In genomic region chr12:87121908-87122307, GRCh38 we compare ENCODE assay signal across 23 cellular contexts.
DNase-seq lines count a peak whose midpoint lies in the region; ATAC-seq and TF ChIP-seq lines count a peak whose summit lies in the region.
"Had no signal": no experiment of that assay in that cellular context is flagged by ENCODE, and none has a peak within 500 bp of the region (broad histone marks: within the 10 kb centered on the region; RNA-seq: fewer than 3 reads in every experiment).

No MANE protein-coding gene starts in this region.

- H3K27me3 Mint-ChIP-seq in neural progenitor cell (ENCODE audit: insufficient read depth, low read depth) = no peaks in the 10 kb centered on the region
- H3K27me3 Mint-ChIP-seq in stimulated activated naive B cell treated with anti-CD40 and anti-IgM and Interleukin-4, amounts not matched to agents 10 μg/mL and 1 μg/mL and 100 μg/mL, for 72 hours = no peaks in the 10 kb centered on the region
- H3K27me3 Mint-ChIP-seq: CD4-positive, alpha-beta memory T cell; CD4-positive, CD25-positive, alpha-beta regulatory T cell; CD8-positive, alpha-beta memory T cell had no signal

- no peaks in the 10 kb centered on the region for H3K9me3 Mint-ChIP-seq in neural progenitor cell
- peaks cover 8 to 9% of the 10 kb centered on the region in 2 donors for H3K9me3 Mint-ChIP-seq in stimulated activated naive B cell treated with anti-CD40 and anti-IgM and Interleukin-4, amounts not matched to agents 10 μg/mL and 1 μg/mL and 100 μg/mL, for 72 hours

- no peaks in the 10 kb centered on the region for H3K79me2 ChIP-seq in neural progenitor cell (ENCODE audit: low read depth)

- H3K4me2 ChIP-seq in neural progenitor cell = no peak overlapping the region
- H3K4me2 ChIP-seq: BLaER1 had no signal

- H3K9me3 ChIP-seq in neural progenitor cell (ENCODE audit: low read depth) = no peaks in the 10 kb centered on the region
- H3K9me3 ChIP-seq: BE2C had no signal

- H3K9ac ChIP-seq in neural progenitor cell = no peak overlapping the region
- H3K9ac ChIP-seq: BLaER1 had no signal

- H3K36me3 Mint-ChIP-seq in neural progenitor cell = no peaks in the 10 kb centered on the region
- no peaks in the 10 kb centered on the region for H3K36me3 Mint-ChIP-seq in stimulated activated naive B cell treated with anti-CD40 and anti-IgM and Interleukin-4, amounts not matched to agents 10 μg/mL and 1 μg/mL and 100 μg/mL, for 72 hours
- H3K36me3 Mint-ChIP-seq: CD14-positive monocyte; CD4-positive, alpha-beta memory T cell; CD4-positive, CD25-positive, alpha-beta regulatory T cell; CD8-positive, alpha-beta memory T cell had no signal

- H3K4me1 Mint-ChIP-seq in neural progenitor cell = no peaks in the 10 kb centered on the region
- no peaks in the 10 kb centered on the region for H3K4me1 Mint-ChIP-seq in stimulated activated naive B cell treated with anti-CD40 and anti-IgM and Interleukin-4, amounts not matched to agents 10 μg/mL and 1 μg/mL and 100 μg/mL, for 72 hours
- H3K4me1 Mint-ChIP-seq: CD14-positive monocyte; CD4-positive, alpha-beta memory T cell; CD4-positive, CD25-positive, alpha-beta regulatory T cell; CD8-positive, alpha-beta memory T cell had no signal

- peak overlapping the region; percentile 40 for H2AFZ ChIP-seq in neural progenitor cell (replicated peaks)

- no peaks in the 10 kb centered on the region for H3F3A ChIP-seq in neural progenitor cell (ENCODE audit: low read depth)

- no peaks in the 10 kb centered on the region for H4K20me1 ChIP-seq in neural progenitor cell (ENCODE audit: low read depth)
- H4K20me1 ChIP-seq: BLaER1 had no signal

- H3K27me3 ChIP-seq in neural progenitor cell = no peaks in the 10 kb centered on the region
- H3K27me3 ChIP-seq: BE2C, BLaER1 had no signal

- H3K4me3 ChIP-seq in neural progenitor cell = no peak overlapping the region
- H3K4me3 ChIP-seq: BLaER1, GM12878 had no signal

- no peak for ATAC-seq in stimulated activated naive B cell treated with anti-CD40 and anti-IgM and Interleukin-4, amounts not matched to agents 10 μg/mL and 1 μg/mL and 100 μg/mL, for 72 hours (replicated peaks)
- ATAC-seq in HG02852 (IDR thresholded peaks at IDR 0.05; ENCODE audit: unreplicated experiment) = no peak
- ATAC-seq: GM12878 had no signal

- no peak overlapping the region for H3K27ac ChIP-seq in neural progenitor cell
- H3K27ac ChIP-seq: BLaER1 had no signal

- H3K36me3 ChIP-seq in neural progenitor cell = no peaks in the 10 kb centered on the region
- H3K36me3 ChIP-seq: BE2C, BLaER1 had no signal

- no peaks in the 10 kb centered on the region for H3K4me1 ChIP-seq in neural progenitor cell
- H3K4me1 ChIP-seq: BLaER1 had no signal

- H3K4me3 Mint-ChIP-seq in neural progenitor cell = no peak overlapping the region
- no peak overlapping the region for H3K4me3 Mint-ChIP-seq in stimulated activated naive B cell treated with anti-CD40 and anti-IgM and Interleukin-4, amounts not matched to agents 10 μg/mL and 1 μg/mL and 100 μg/mL, for 72 hours
- H3K4me3 Mint-ChIP-seq: CD14-positive monocyte; CD4-positive, alpha-beta memory T cell; CD4-positive, CD25-positive, alpha-beta regulatory T cell; CD8-positive, alpha-beta memory T cell had no signal

- no peak overlapping the region for H3K27ac Mint-ChIP-seq in neural progenitor cell
- H3K27ac Mint-ChIP-seq in stimulated activated naive B cell treated with anti-CD40 and anti-IgM and Interleukin-4, amounts not matched to agents 10 μg/mL and 1 μg/mL and 100 μg/mL, for 72 hours = no peak overlapping the region
- H3K27ac Mint-ChIP-seq: CD14-positive monocyte; CD4-positive, alpha-beta memory T cell; CD4-positive, CD25-positive, alpha-beta regulatory T cell had no signal

- no peak for TF ChIP-seq CTCF in neural progenitor cell (IDR thresholded peaks at IDR 0.05)

- peak; percentile 16 for DNase-seq in amniotic epithelial cell (ENCODE audit: low read depth)
- DNase-seq in neural progenitor cell (ENCODE audit: low spot score) = no peak
- DNase-seq in stimulated activated naive B cell treated with anti-CD40 and anti-IgM and Interleukin-4, amounts not matched to agents 10 μg/mL and 1 μg/mL and 100 μg/mL, for 72 hours = no peak
- DNase-seq in NCI-H146 (lab: John Stamatoyannopoulos, UW) = no peak
- DNase-seq: 8988T; ACHN; BE2C; C1 segment of cervical spinal cord; CD4-positive, alpha-beta memory T cell; CD4-positive, CD25-positive, alpha-beta regulatory T cell; CD8-positive, alpha-beta memory T cell; COR-L47; DMS 273 treated with DMSO at 0.1 percent for 48 hours; DMS153; DMS53; DMS79; DND-41; EL; GDM1 had no signal
